ENCODE assay signal across 8 cellular contexts in genomic region chr13:27353166-27353583, GRCh38.
DNase-seq lines count a peak whose midpoint lies in the region; ATAC-seq, FAIRE-seq and TF ChIP-seq lines count a peak whose summit lies in the region.

No MANE protein-coding gene starts in this region.

- H3K4me3 ChIP-seq in muscle layer of duodenum (ENCODE audit: low read depth in 1 of 2, low read length in 2 of 2), result peak overlapping the region in 1 of 2 donors; percentile 5
- no peak overlapping the region for H3K4me3 ChIP-seq in WERI-Rb-1 (ENCODE audit: low read depth, low read length)

- H3K4me1 ChIP-seq in muscle layer of duodenum (ENCODE audit: control insufficient read depth in 1 of 2, insufficient read depth in 2 of 2, low read length in 2 of 2), result peaks cover 0 to 7% of the 10 kb centered on the region in 2 donors

- no peaks in the 10 kb centered on the region for H3K36me3 Mint-ChIP-seq in activated T-cell treated with anti-CD3 and anti-CD28 coated beads, Interleukin-2, amount 50 U/mL, for 24 hours (ENCODE audit: low read depth)

- H3K27me3 ChIP-seq in muscle layer of duodenum (ENCODE audit: low read depth, low read length) (no peaks in the 10 kb centered on the region), WERI-Rb-1 (ENCODE audit: insufficient read depth, low read depth, severe bottlenecking) (no peaks in the 10 kb centered on the region)

- H3K27ac Mint-ChIP-seq in activated T-cell treated with anti-CD3 and anti-CD28 coated beads, Interleukin-2, amount 50 U/mL, for 24 hours, result peak overlapping the region; percentile 71

- peak overlapping the region; percentile 62 for H3K27ac ChIP-seq in muscle layer of duodenum (ENCODE audit: low read length)
- no peak overlapping the region for H3K27ac ChIP-seq in WERI-Rb-1

- TF ChIP-seq CTCF in WERI-Rb-1 (IDR thresholded peaks at IDR 0.05; ENCODE audit: low read depth, low read length), result no peak
- TF ChIP-seq CTCF in D721Med (IDR thresholded peaks at IDR 0.05; ENCODE audit: insufficient read depth, missing control alignments), result no peak

- H3K4me1 Mint-ChIP-seq in activated T-cell treated with anti-CD3 and anti-CD28 coated beads, Interleukin-2, amount 50 U/mL, for 24 hours (ENCODE audit: low read depth), result peaks cover 17% of the 10 kb centered on the region

- ATAC-seq in GM19397 (IDR thresholded peaks at IDR 0.05; ENCODE audit: unreplicated experiment), result peak; percentile 94
- peak; percentile 98 for ATAC-seq in HG03342 (IDR thresholded peaks at IDR 0.05; ENCODE audit: unreplicated experiment)

- no peak for FAIRE-seq in D721Med (lab: Jason Lieb, UNC)

- peaks cover 4% of the 10 kb centered on the region for H3K9me3 Mint-ChIP-seq in activated T-cell treated with anti-CD3 and anti-CD28 coated beads, Interleukin-2, amount 50 U/mL, for 24 hours

- H3K4me3 Mint-ChIP-seq in activated T-cell treated with anti-CD3 and anti-CD28 coated beads, Interleukin-2, amount 50 U/mL, for 24 hours, result peak overlapping the region; percentile 18

- no peaks in the 10 kb centered on the region for H3K9me3 ChIP-seq in muscle layer of duodenum (ENCODE audit: control insufficient read depth in 1 of 2, low read length in 2 of 2)
- H3K9me3 ChIP-seq in WERI-Rb-1 (ENCODE audit: severe bottlenecking), result peaks cover 9% of the 10 kb centered on the region

- H3K27me3 Mint-ChIP-seq in activated T-cell treated with anti-CD3 and anti-CD28 coated beads, Interleukin-2, amount 50 U/mL, for 24 hours, result peaks cover 8% of the 10 kb centered on the region

- H3K36me3 ChIP-seq in muscle layer of duodenum (ENCODE audit: control insufficient read depth in 1 of 2, insufficient read depth in 2 of 2, low read length in 2 of 2), result no peaks in the 10 kb centered on the region
- H3K36me3 ChIP-seq in WERI-Rb-1, result no peaks in the 10 kb centered on the region

- peak; percentile 80 for DNase-seq in DMS53 (lab: John Stamatoyannopoulos, UW)
- DNase-seq in activated T-cell treated with anti-CD3 and anti-CD28 coated beads, Interleukin-2, amount 50 U/mL, for 24 hours, result peak; percentile 48
- DNase-seq in WERI-Rb-1, result no peak
- no peak for DNase-seq in NCI-H2107 (lab: John Stamatoyannopoulos, UW)
- no peak for DNase-seq in D721Med (ENCODE audit: insufficient read length, low spot score)

Comparison
In these comparisons a context has a peak if more than half of its experiments do, and no peak if none do; other contexts are left out.
1. DNase-seq: peak in DMS53 (single experiment) and activated T-cell treated with anti-CD3 and anti-CD28 coated beads, Interleukin-2, amount 50 U/mL, for 24 hours (single experiment); none in WERI-Rb-1 (single experiment), NCI-H2107 (single experiment) and D721Med (single experiment).